1 cellular context compared by ENCODE assay signal in the genomic region with DNA sequence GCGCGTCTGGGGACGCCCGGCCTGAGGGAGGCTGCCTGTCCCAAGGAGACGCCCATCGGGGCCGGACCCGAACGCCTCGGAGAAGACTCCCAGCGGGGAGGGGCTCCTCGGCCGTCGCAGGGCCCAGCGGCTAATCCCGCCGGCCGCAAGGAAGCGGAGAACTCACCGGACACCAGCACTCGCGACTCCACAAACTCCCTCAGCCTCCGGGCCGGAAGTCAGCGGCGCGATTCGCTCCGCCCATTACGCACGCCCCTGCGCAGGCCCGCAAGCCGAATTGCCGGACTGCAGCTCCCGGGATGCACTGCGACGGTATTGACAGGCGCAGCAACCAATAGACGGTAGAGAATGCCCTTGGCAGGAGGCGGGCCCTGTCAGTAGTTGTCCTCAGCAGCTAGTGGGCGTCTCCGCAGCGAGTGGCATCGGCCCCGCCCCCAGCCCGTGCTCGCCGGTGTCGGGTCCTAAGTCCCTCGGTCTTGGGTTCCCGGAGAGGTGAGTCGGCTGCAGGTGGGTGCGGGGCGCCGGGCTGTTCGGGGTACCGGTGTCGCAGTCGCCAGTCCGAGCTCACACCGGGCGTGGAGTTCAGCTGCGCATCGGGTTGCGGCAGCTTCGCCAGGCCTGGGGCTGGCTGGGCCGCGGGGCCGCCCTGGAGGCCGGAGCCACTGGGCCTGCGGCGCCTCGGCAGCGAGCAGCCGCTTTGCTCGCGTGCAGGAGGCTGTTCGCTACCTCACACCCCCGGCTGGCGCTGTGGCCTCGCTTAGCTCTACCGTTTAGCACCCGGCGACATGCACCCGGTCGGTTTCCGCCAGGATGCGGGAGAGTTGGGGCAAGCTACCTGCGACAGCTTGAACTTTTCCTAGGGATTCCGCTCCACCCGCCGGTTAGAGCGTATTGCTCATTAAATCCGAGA.
TF ChIP-seq lines count a peak whose summit lies in the region.

Gene ZNF174, plus strand, starts transcription at position 437 of the 910 bp plus-strand sequence. CDS start 790 bp downstream, outside the sequence.
Gene ZSCAN32, minus strand, starts transcription at position 226 of the 910 bp plus-strand sequence. CDS start 3,447 bp downstream, outside the sequence.

TF ChIP-seq in HepG2, 621 proteins besides CTCF, POLR2A, EP300 and RAD21 (continued from another document and continues in another):
- TF ChIP-seq, protein P1, sequence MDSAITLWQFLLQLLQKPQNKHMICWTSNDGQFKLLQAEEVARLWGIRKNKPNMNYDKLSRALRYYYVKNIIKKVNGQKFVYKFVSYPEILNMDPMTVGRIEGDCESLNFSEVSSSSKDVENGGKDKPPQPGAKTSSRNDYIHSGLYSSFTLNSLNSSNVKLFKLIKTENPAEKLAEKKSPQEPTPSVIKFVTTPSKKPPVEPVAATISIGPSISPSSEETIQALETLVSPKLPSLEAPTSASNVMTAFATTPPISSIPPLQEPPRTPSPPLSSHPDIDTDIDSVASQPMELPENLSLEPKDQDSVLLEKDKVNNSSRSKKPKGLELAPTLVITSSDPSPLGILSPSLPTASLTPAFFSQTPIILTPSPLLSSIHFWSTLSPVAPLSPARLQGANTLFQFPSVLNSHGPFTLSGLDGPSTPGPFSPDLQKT (CRISPR knock-in tag; IDR thresholded peaks at IDR 0.05; ENCODE audit: borderline replicate concordance): no peak
- no peak for TF ChIP-seq GZF1 (CRISPR knock-in tag; IDR thresholded peaks at IDR 0.05)
- TF ChIP-seq POLR2AphosphoS5 (IDR thresholded peaks at IDR 0.05; ENCODE audit: low read depth, low read length): peak; percentile 84
- TF ChIP-seq, protein P2, sequence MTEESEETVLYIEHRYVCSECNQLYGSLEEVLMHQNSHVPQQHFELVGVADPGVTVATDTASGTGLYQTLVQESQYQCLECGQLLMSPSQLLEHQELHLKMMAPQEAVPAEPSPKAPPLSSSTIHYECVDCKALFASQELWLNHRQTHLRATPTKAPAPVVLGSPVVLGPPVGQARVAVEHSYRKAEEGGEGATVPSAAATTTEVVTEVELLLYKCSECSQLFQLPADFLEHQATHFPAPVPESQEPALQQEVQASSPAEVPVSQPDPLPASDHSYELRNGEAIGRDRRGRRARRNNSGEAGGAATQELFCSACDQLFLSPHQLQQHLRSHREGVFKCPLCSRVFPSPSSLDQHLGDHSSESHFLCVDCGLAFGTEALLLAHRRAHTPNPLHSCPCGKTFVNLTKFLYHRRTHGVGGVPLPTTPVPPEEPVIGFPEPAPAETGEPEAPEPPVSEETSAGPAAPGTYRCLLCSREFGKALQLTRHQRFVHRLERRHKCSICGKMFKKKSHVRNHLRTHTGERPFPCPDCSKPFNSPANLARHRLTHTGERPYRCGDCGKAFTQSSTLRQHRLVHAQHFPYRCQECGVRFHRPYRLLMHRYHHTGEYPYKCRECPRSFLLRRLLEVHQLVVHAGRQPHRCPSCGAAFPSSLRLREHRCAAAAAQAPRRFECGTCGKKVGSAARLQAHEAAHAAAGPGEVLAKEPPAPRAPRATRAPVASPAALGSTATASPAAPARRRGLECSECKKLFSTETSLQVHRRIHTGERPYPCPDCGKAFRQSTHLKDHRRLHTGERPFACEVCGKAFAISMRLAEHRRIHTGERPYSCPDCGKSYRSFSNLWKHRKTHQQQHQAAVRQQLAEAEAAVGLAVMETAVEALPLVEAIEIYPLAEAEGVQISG (CRISPR knock-in tag; IDR thresholded peaks at IDR 0.05): peak; percentile 92
- TF ChIP-seq ZNF557 (CRISPR knock-in tag; IDR thresholded peaks at IDR 0.05): peak; percentile 63; the same call in 1 of the 2 replicates
- TF ChIP-seq, protein P3, sequence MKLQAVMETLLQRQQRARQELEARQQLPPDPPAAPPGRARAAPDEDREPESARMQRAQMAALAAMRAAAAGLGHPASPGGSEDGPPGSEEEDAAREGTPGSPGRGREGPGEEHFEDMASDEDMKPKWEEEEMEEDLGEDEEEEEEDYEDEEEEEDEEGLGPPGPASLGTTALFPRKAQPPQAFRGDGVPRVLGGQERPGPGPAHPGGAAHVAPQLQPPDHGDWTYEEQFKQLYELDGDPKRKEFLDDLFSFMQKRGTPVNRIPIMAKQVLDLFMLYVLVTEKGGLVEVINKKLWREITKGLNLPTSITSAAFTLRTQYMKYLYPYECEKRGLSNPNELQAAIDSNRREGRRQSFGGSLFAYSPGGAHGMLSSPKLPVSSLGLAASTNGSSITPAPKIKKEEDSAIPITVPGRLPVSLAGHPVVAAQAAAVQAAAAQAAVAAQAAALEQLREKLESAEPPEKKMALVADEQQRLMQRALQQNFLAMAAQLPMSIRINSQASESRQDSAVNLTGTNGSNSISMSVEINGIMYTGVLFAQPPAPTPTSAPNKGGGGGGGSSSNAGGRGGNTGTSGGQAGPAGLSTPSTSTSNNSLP (IDR thresholded peaks at IDR 0.05; ENCODE audit: low read depth, low read length): no peak
- TF ChIP-seq ZNF335 (CRISPR knock-in tag; IDR thresholded peaks at IDR 0.05): no peak
- TF ChIP-seq, protein P4, sequence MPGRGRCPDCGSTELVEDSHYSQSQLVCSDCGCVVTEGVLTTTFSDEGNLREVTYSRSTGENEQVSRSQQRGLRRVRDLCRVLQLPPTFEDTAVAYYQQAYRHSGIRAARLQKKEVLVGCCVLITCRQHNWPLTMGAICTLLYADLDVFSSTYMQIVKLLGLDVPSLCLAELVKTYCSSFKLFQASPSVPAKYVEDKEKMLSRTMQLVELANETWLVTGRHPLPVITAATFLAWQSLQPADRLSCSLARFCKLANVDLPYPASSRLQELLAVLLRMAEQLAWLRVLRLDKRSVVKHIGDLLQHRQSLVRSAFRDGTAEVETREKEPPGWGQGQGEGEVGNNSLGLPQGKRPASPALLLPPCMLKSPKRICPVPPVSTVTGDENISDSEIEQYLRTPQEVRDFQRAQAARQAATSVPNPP (CRISPR knock-in tag; IDR thresholded peaks at IDR 0.05): peak; percentile 78; the same call in 1 of the 2 replicates
- TF ChIP-seq, protein P5, sequence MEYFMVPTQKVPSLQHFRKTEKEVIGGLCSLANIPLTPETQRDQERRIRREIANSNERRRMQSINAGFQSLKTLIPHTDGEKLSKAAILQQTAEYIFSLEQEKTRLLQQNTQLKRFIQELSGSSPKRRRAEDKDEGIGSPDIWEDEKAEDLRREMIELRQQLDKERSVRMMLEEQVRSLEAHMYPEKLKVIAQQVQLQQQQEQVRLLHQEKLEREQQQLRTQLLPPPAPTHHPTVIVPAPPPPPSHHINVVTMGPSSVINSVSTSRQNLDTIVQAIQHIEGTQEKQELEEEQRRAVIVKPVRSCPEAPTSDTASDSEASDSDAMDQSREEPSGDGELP (IDR thresholded peaks at IDR 0.05; ENCODE audit: borderline replicate concordance, low read depth): 0 out of 2 replicates have a peak, but pooled peaks have one; percentile 10
- TF ChIP-seq PBX3 (CRISPR knock-in tag; IDR thresholded peaks at IDR 0.05; ENCODE audit: borderline replicate concordance): peak; percentile 84
- TF ChIP-seq NPAS2 (CRISPR knock-in tag; IDR thresholded peaks at IDR 0.05; ENCODE audit: borderline replicate concordance): no peak
- no peak; the same call in 1 of the 2 replicates for TF ChIP-seq JDP2 (CRISPR knock-in tag; IDR thresholded peaks at IDR 0.05; ENCODE audit: borderline replicate concordance)
- no peak; the same call in 1 of the 2 replicates for TF ChIP-seq ZNF263 (CRISPR knock-in tag; IDR thresholded peaks at IDR 0.05)
- TF ChIP-seq MEIS2 (CRISPR knock-in tag; IDR thresholded peaks at IDR 0.05): no peak; the same call in none of the 2 replicates
- TF ChIP-seq NR3C1 (CRISPR knock-in tag; IDR thresholded peaks at IDR 0.05): no peak
- TF ChIP-seq MYNN (CRISPR knock-in tag; IDR thresholded peaks at IDR 0.05; ENCODE audit: low read depth): no peak; the same call in 1 of the 2 replicates
- TF ChIP-seq ZNF30 (CRISPR knock-in tag; IDR thresholded peaks at IDR 0.05): no peak; the same call in 1 of the 2 replicates
- TF ChIP-seq ZNF83 (CRISPR knock-in tag; IDR thresholded peaks at IDR 0.05; ENCODE audit: borderline replicate concordance): no peak
- TF ChIP-seq ZEB1 (IDR thresholded peaks at IDR 0.05; ENCODE audit: insufficient replicate concordance, low read depth): no peak
- no peak for TF ChIP-seq ZNF367 (CRISPR knock-in tag; IDR thresholded peaks at IDR 0.05; ENCODE audit: borderline replicate concordance)
- no peak; the same call in 1 of the 2 replicates for TF ChIP-seq ETV6 (CRISPR knock-in tag; conservative IDR thresholded peaks at IDR 0.05)
- TF ChIP-seq ZNF326 (CRISPR knock-in tag; IDR thresholded peaks at IDR 0.05; ENCODE audit: borderline replicate concordance): no peak
- TF ChIP-seq HDAC1 (CRISPR knock-in tag; IDR thresholded peaks at IDR 0.05): peak; percentile 92
- peak; percentile 60; the same call in 1 of the 2 replicates for TF ChIP-seq ZNF124 (CRISPR knock-in tag; IDR thresholded peaks at IDR 0.05)
- TF ChIP-seq, protein P6, sequence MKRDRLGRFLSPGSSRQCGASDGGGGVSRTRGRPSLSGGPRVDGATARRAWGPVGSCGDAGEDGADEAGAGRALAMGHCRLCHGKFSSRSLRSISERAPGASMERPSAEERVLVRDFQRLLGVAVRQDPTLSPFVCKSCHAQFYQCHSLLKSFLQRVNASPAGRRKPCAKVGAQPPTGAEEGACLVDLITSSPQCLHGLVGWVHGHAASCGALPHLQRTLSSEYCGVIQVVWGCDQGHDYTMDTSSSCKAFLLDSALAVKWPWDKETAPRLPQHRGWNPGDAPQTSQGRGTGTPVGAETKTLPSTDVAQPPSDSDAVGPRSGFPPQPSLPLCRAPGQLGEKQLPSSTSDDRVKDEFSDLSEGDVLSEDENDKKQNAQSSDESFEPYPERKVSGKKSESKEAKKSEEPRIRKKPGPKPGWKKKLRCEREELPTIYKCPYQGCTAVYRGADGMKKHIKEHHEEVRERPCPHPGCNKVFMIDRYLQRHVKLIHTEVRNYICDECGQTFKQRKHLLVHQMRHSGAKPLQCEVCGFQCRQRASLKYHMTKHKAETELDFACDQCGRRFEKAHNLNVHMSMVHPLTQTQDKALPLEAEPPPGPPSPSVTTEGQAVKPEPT (CRISPR knock-in tag; IDR thresholded peaks at IDR 0.05; ENCODE audit: low read depth): 0 out of 2 replicates have a peak, but pooled peaks have one; percentile 0
- TF ChIP-seq ZNF207 (IDR thresholded peaks at IDR 0.05; ENCODE audit: borderline replicate concordance): no peak
- peak; percentile 82 for TF ChIP-seq SUZ12 (IDR thresholded peaks at IDR 0.05; ENCODE audit: low read depth, low read length)
- TF ChIP-seq ZNF264 (CRISPR knock-in tag; IDR thresholded peaks at IDR 0.05): no peak
- TF ChIP-seq TBX3 (IDR thresholded peaks at IDR 0.05; ENCODE audit: borderline replicate concordance): peak; percentile 67
- TF ChIP-seq BORCS8-MEF2B (CRISPR knock-in tag; IDR thresholded peaks at IDR 0.05): peak; percentile 66; the same call in 1 of the 2 replicates
- TF ChIP-seq DZIP1 (CRISPR knock-in tag; IDR thresholded peaks at IDR 0.05): no peak
- peak; percentile 11; the same call in 1 of the 2 replicates for TF ChIP-seq ESRRA (CRISPR knock-in tag; IDR thresholded peaks at IDR 0.05; ENCODE audit: low read depth)
- TF ChIP-seq SIX4 (CRISPR knock-in tag; IDR thresholded peaks at IDR 0.05): 0 out of 2 replicates have a peak, but pooled peaks have one; percentile 21
- no peak; the same call in 1 of the 2 replicates for TF ChIP-seq HOXA5 (CRISPR knock-in tag; IDR thresholded peaks at IDR 0.05)
- TF ChIP-seq, protein P7, sequence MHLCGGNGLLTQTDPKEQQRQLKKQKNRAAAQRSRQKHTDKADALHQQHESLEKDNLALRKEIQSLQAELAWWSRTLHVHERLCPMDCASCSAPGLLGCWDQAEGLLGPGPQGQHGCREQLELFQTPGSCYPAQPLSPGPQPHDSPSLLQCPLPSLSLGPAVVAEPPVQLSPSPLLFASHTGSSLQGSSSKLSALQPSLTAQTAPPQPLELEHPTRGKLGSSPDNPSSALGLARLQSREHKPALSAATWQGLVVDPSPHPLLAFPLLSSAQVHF (CRISPR knock-in tag; IDR thresholded peaks at IDR 0.05): no peak
- peak; percentile 41; the same call in 1 of the 2 replicates for TF ChIP-seq HNF4G (IDR thresholded peaks at IDR 0.05; ENCODE audit: borderline replicate concordance, low read depth, low read length)
- no peak for TF ChIP-seq HNF4G (CRISPR knock-in tag; IDR thresholded peaks at IDR 0.05; ENCODE audit: borderline replicate concordance, low read depth)
- TF ChIP-seq SRY (CRISPR knock-in tag; IDR thresholded peaks at IDR 0.05): 0 out of 2 replicates have a peak, but pooled peaks have one; percentile 40
